ENCODE assay signal across 8 cellular contexts in genomic region chr4:56435748-56436442, GRCh38. TPM values are rescaled to one million over a fixed set of nuclear protein-coding genes. Genes with fewer than 3 reads are reported as not detected.
DNase-seq lines count a peak whose midpoint lies in the region; ATAC-seq and TF ChIP-seq lines count a peak whose summit lies in the region.

PAICS (plus strand) TSS chr4:56436260; CDS start chr4:56436313, 53 bp downstream.

- DNase-seq in C1 segment of cervical spinal cord (lab: John Stamatoyannopoulos, UW) (peak; percentile 58 to 98 (median 93)), NCI-H748 treated with DMSO at 0.1 percent for 48 hours (lab: John Stamatoyannopoulos, UW) (peak; percentile 85), dermis blood vessel endothelial cell (peak; percentile 96)
- peak; percentile 93 to 94 for DNase-seq in activated CD4-positive, alpha-beta T cell treated with anti-CD3 and anti-CD28 coated beads, Interleukin-2, amount 50 U/mL, for 4 hours
- peak; percentile 97 for DNase-seq in stimulated activated CD4-positive, alpha-beta T cell treated with anti-CD3 and anti-CD28 coated beads, Interleukin-4, amount 100 ng/mL, for 24 hours

- H3K9me3 ChIP-seq in liver (ENCODE audit: control insufficient read depth in 4 of 4, low read length in 3 of 4) = no peaks in the 10 kb centered on the region

- TF ChIP-seq RAD21 in liver (IDR thresholded peaks at IDR 0.05) = no peak

- H3K27ac ChIP-seq in liver (ENCODE audit: low read depth in 1 of 2, low read length in 2 of 2) = peak within 1 kb of the TSS; percentile 96 to 98

- peak within 1 kb of the TSS; percentile 74 to 75 for H3K9ac ChIP-seq in liver (ENCODE audit: low read depth in 1 of 2, low read length in 2 of 2)

- H3K4me1 ChIP-seq in liver (ENCODE audit: control insufficient read depth in 4 of 4, insufficient read depth in 4 of 4, low read length in 3 of 4) = peaks cover 4 to 26% (median 10%) of the 10 kb centered on the region in 4 donors

- H3K27me3 ChIP-seq in liver (ENCODE audit: control insufficient read depth in 4 of 4, insufficient read depth in 4 of 4, low read length in 3 of 4) = no peaks in the 10 kb centered on the region

- H3K4me3 ChIP-seq in liver (ENCODE audit: low read depth in 1 of 3, low read length in 3 of 3) = peak within 1 kb of the TSS; percentile 91 to 95 (median 92)

- no peak for TF ChIP-seq CTCF in liver (IDR thresholded peaks at IDR 0.05; ENCODE audit: low read depth, low read length, missing input control)

- under 1% methylated on average over 63 of the region's 63 CpGs for WGBS in liver

- peaks cover 0 to 3% (median 0%) of the 10 kb centered on the region in 4 donors for H3K36me3 ChIP-seq in liver (ENCODE audit: control insufficient read depth in 4 of 4, insufficient read depth in 3 of 4, low read depth in 1 of 4, low read length in 3 of 4)

- ATAC-seq in GM19372 (IDR thresholded peaks at IDR 0.05; ENCODE audit: low read depth, unreplicated experiment) = peak; percentile 65
- ATAC-seq in HG03558 (IDR thresholded peaks at IDR 0.05; ENCODE audit: extremely low read depth, unreplicated experiment) = peak; percentile 60

TF ChIP-seq in liver, 16 proteins besides CTCF, POLR2A, EP300 and RAD21:
- TF ChIP-seq ATF3 (IDR thresholded peaks at IDR 0.05) (no peak), FOXA1 (IDR thresholded peaks at IDR 0.05) (no peak), YY1 (IDR thresholded peaks at IDR 0.05) (peak; percentile 44), TAF1 (conservative IDR thresholded peaks at IDR 0.05) (peak; percentile 41), HNF4A (conservative IDR thresholded peaks at IDR 0.05) (no peak), REST (IDR thresholded peaks at IDR 0.05) (peak; percentile 30), RXRA (IDR thresholded peaks at IDR 0.05) (no peak), HNF4G (IDR thresholded peaks at IDR 0.05) (no peak), MAX (IDR thresholded peaks at IDR 0.05) (peak; percentile 80), GABPA (IDR thresholded peaks at IDR 0.05 in 1 of 2, conservative IDR thresholded peaks at IDR 0.05 in 1 of 2) (no peak), SP1 (IDR thresholded peaks at IDR 0.05) (peak; percentile 60), ZBTB33 (IDR thresholded peaks at IDR 0.05) (no peak), EGR1 (IDR thresholded peaks at IDR 0.05; ENCODE audit: low read depth in 2 of 2) (no peak), NR2F2 (IDR thresholded peaks at IDR 0.05) (no peak), JUND (IDR thresholded peaks at IDR 0.05) (no peak)

RNA-seq across cellular contexts. Expression of gene PAICS, which starts in this region (rescaled TPM):
- total RNA-seq in dermis blood vessel endothelial cell (25.9 and 92.4 TPM in 2 replicates), liver (10 to 100 TPM; 34.5 to 50.4 TPM)
- 10 to 100 TPM; 46.0 to 47.8 TPM for polyA plus RNA-seq in liver

Comparison
In these comparisons a context has a peak if more than half of its experiments do, and no peak if none do; other contexts are left out.
1. Peak in every context shown above with its lines: DNase-seq, ATAC-seq, H3K4me3 ChIP-seq and H3K27ac ChIP-seq.